ENCODE assay signal across 8 cellular contexts in genomic region chr14:103385153-103385993, GRCh38. TPM values are rescaled to one million over a fixed set of nuclear protein-coding genes. Genes with fewer than 3 reads are reported as not detected.
DNase-seq lines count a peak whose midpoint lies in the region; ATAC-seq and TF ChIP-seq lines count a peak whose summit lies in the region.

TSS of gene MARK3 (plus strand) at chr14:103385415. CDS start at chr14:103386030, 615 bp downstream.

- no peaks in the 10 kb centered on the region for H3K27me3 ChIP-seq in lower lobe of right lung (ENCODE audit: low read depth)

- peak within 1 kb of the TSS; percentile 98 for H3K27ac ChIP-seq in lower lobe of right lung

- DNase-seq in COLO668 (lab: John Stamatoyannopoulos, UW; ENCODE audit: unreplicated experiment) (peak; percentile 99), HS-5 (ENCODE audit: low read depth) (peak; percentile 73), NK-92 (lab: John Stamatoyannopoulos, UW; ENCODE audit: unreplicated experiment) (peak; percentile 71), lower lobe of right lung (peak; percentile 99)
- peak; percentile 89 to 93 for DNase-seq in activated CD8-positive, alpha-beta memory T cell treated with anti-CD3 and anti-CD28 coated beads for 1 hour (ENCODE audit: extremely low read depth in 1 of 2, low read depth in 1 of 2)
- peak; percentile 93 for DNase-seq in effector CD4-positive, alpha-beta T cell
- DNase-seq in stimulated activated CD4-positive, alpha-beta T cell treated with anti-CD3 and anti-CD28 coated beads, TNF-alpha, amount 100 ng/mL, for 24 hours (ENCODE audit: low read depth in 3 of 3), result peak; percentile 94 to 97 (median 96)

- intact Hi-C loops in lower lobe of right lung (cut with DNase I), result no loop called here

- TF ChIP-seq CTCF in lower lobe of right lung (IDR thresholded peaks at IDR 0.05), result peak; percentile 28

- no peaks in the 10 kb centered on the region for H3K36me3 ChIP-seq in lower lobe of right lung

- ATAC-seq in GM19468 (IDR thresholded peaks at IDR 0.05; ENCODE audit: extremely low read depth, unreplicated experiment) (peak; percentile 91), lower lobe of right lung (peak; percentile 97 to 98)

- H3K4me1 ChIP-seq in lower lobe of right lung, result peaks cover 38% of the 10 kb centered on the region

- H3K9me3 ChIP-seq in lower lobe of right lung, result no peaks in the 10 kb centered on the region

- H3K4me3 ChIP-seq in lower lobe of right lung, result peak within 1 kb of the TSS; percentile 88

RNA-seq across cellular contexts. Expression of gene MARK3, which starts in this region (rescaled TPM):
- total RNA-seq in lower lobe of right lung, result 99.4 TPM

Comparison
In these comparisons a context has a peak if more than half of its experiments do, and no peak if none do; other contexts are left out.
1. Peak in every context shown above with its lines: DNase-seq, ATAC-seq, H3K4me3 ChIP-seq and H3K27ac ChIP-seq.